Comparison of ENCODE assay signal across 10 cellular contexts in genomic region chr16:23310744-23311143, GRCh38. TPM values are rescaled to one million over a fixed set of nuclear protein-coding genes. Genes with fewer than 3 reads are reported as not detected.
"Had no signal": no experiment of that assay in that cellular context is flagged by ENCODE, and none has a peak within 500 bp of the region (broad histone marks: within the 10 kb centered on the region; RNA-seq: fewer than 3 reads in every experiment).

No MANE protein-coding gene starts in this region.

- H3K9ac ChIP-seq: KMS-11 had no signal

- ATAC-seq: HepG2 had no signal

- H3K4me2 ChIP-seq: KMS-11 had no signal

- FAIRE-seq: HepG2, HTR-8/SVneo had no signal

- DNase-seq: IMR-90, Karpas-422, KBM-7, KG1 had no signal

- H3K27ac ChIP-seq: HL-60, KMS-11 had no signal

RNA-seq across cellular contexts. Expression of gene SCNN1B, which starts 8.6 kb away (rescaled TPM):
- total RNA-seq: HepG2, HT-29, HT1080, IMR-90 had no signal
- polyA plus RNA-seq: HepG2, IMR-90 had no signal
